In genomic region chr6:10659697-10660348, GRCh38 we compare ENCODE assay signal across 12 cellular contexts. TPM values are rescaled to one million over a fixed set of nuclear protein-coding genes. Genes with fewer than 3 reads are reported as not detected.
DNase-seq lines count a peak whose midpoint lies in the region; ATAC-seq, FAIRE-seq and TF ChIP-seq lines count a peak whose summit lies in the region.
"Had no signal": no experiment of that assay in that cellular context is flagged by ENCODE, and none has a peak within 500 bp of the region (broad histone marks: within the 10 kb centered on the region; RNA-seq: fewer than 3 reads in every experiment).

No MANE protein-coding gene starts in this region.

- ATAC-seq in GM19395 (IDR thresholded peaks at IDR 0.05; ENCODE audit: unreplicated experiment): no peak

- H3K4me1 Mint-ChIP-seq in Calu3 (ENCODE audit: low read depth, unreplicated experiment): no peaks in the 10 kb centered on the region

- FAIRE-seq in GM19239 (lab: Jason Lieb, UNC): no peak

- no peaks in the 10 kb centered on the region for H3K36me3 Mint-ChIP-seq in Calu3 (ENCODE audit: insufficient read depth, unreplicated experiment)

- intact Hi-C loops in Calu3 (cut with micrococcal nuclease; ENCODE audit: unreplicated experiment): no loop called here

- peak overlapping the region; percentile 28 for H3K9ac ChIP-seq in iPS-15b (ENCODE audit: low read depth, low read length)
- H3K9ac ChIP-seq in subcutaneous abdominal adipose tissue (ENCODE audit: low read length in 5 of 5): no peak overlapping the region

- peak; percentile 59 for DNase-seq in activated CD8-positive, alpha-beta memory T cell treated with anti-CD3 and anti-CD28 coated beads for 24 hours
- no peak for DNase-seq in activated CD8-positive, alpha-beta memory T cell treated with anti-CD3 and anti-CD28 coated beads, Interleukin-2, amount 50 U/mL, for 48 hours
- DNase-seq in Calu3 (no peak), GM19239 (ENCODE audit: insufficient read length, low spot score) (no peak)
- DNase-seq: KG1, T-helper 1 cell had no signal

- no peaks in the 10 kb centered on the region for H3K9me3 Mint-ChIP-seq in Calu3 (ENCODE audit: low read depth, unreplicated experiment)
- H3K9me3 Mint-ChIP-seq: stimulated activated naive CD8-positive, alpha-beta T cell treated with anti-CD3 and anti-CD28 coated beads, Interleukin-15, Interleukin-2, amounts not matched to agents 100 ng/mL and 50 ng/mL, for 24 hours had no signal

- H3K4me3 Mint-ChIP-seq in Calu3 (ENCODE audit: low read depth, unreplicated experiment): no peak overlapping the region
- H3K4me3 Mint-ChIP-seq: stimulated activated naive CD8-positive, alpha-beta T cell treated with anti-CD3 and anti-CD28 coated beads, Interleukin-15, Interleukin-2, amounts not matched to agents 100 ng/mL and 50 ng/mL, for 24 hours had no signal

- H3K27ac ChIP-seq in subcutaneous abdominal adipose tissue (ENCODE audit: low read depth, low read length): no peak overlapping the region
- H3K27ac ChIP-seq: neutrophil had no signal

- CTCF ChIA-PET in Calu3 (lab: Charles Lee): interaction anchor here (0.6 kb wide), 1 partner anchor 8 kb away, joined by 3 read pairs; no protein-coding TSS in a partner anchor

- BruUV-seq in Calu3 (replicated peaks; lab: Mats Ljungman, UMichigan): no TSS peak

- H3K27ac Mint-ChIP-seq in Calu3 (ENCODE audit: unreplicated experiment): no peak overlapping the region
- H3K27ac Mint-ChIP-seq: stimulated activated naive CD8-positive, alpha-beta T cell treated with anti-CD3 and anti-CD28 coated beads, Interleukin-15, Interleukin-2, amounts not matched to agents 100 ng/mL and 50 ng/mL, for 24 hours had no signal

- H3K9me3 ChIP-seq in iPS-15b (ENCODE audit: control insufficient read depth, insufficient read depth, low read length) (no peaks in the 10 kb centered on the region), subcutaneous abdominal adipose tissue (ENCODE audit: control insufficient read depth in 5 of 5, low read length in 5 of 5) (no peaks in the 10 kb centered on the region)
- H3K9me3 ChIP-seq: neutrophil had no signal

- H3K27me3 Mint-ChIP-seq in Calu3 (ENCODE audit: unreplicated experiment): no peaks in the 10 kb centered on the region

- peak overlapping the region; percentile 43 for H3K4me3 ChIP-seq in WI38 (ENCODE audit: low read depth, low read length)
- H3K4me3 ChIP-seq in iPS-15b (ENCODE audit: low read depth, low read length): peak overlapping the region; percentile 51
- H3K4me3 ChIP-seq in subcutaneous abdominal adipose tissue (ENCODE audit: low read depth in 1 of 5, low read length in 5 of 5): peak overlapping the region in 4 of 5 donors; percentile 22 to 55 (median 42)

- no peaks in the 10 kb centered on the region for H3K27me3 ChIP-seq in iPS-15b (ENCODE audit: control insufficient read depth, insufficient read depth, low read length)
- H3K27me3 ChIP-seq in subcutaneous abdominal adipose tissue (ENCODE audit: control insufficient read depth in 5 of 5, insufficient read depth in 4 of 5, low read length in 5 of 5): no peaks in the 10 kb centered on the region

- H3K4me1 ChIP-seq in iPS-15b (ENCODE audit: control insufficient read depth, insufficient read depth, low read length): no peaks in the 10 kb centered on the region
- H3K4me1 ChIP-seq in subcutaneous abdominal adipose tissue (ENCODE audit: control insufficient read depth in 5 of 5, insufficient read depth in 5 of 5, low read length in 5 of 5): no peaks in the 10 kb centered on the region

- H3K36me3 ChIP-seq in iPS-15b (ENCODE audit: control insufficient read depth, insufficient read depth, low read length) (no peaks in the 10 kb centered on the region), subcutaneous abdominal adipose tissue (ENCODE audit: control insufficient read depth in 5 of 5, insufficient read depth in 5 of 5, low read length in 5 of 5) (no peaks in the 10 kb centered on the region)
- H3K36me3 ChIP-seq: neutrophil had no signal

- TF ChIP-seq CTCF in WI38 (IDR thresholded peaks at IDR 0.05; ENCODE audit: low read depth, low read length) (no peak), Calu3 (IDR thresholded peaks at IDR 0.05; ENCODE audit: unreplicated experiment) (no peak)

RNA-seq across cellular contexts. Expression of gene C6orf52, which starts 34.6 kb away (rescaled TPM):
- total RNA-seq in Calu3 (2022): not detected in 2 replicates

RNA-seq across cellular contexts. Expression of gene PAK1IP1, which starts 34.9 kb away (rescaled TPM):
- total RNA-seq in Calu3 (2022): 14.3 and 15.8 TPM in 2 replicates
